ENCODE assay signal across 10 cellular contexts in genomic region chr1:235018161-235018560, GRCh38.
A peak's percentile ranks its signal among the peaks of the same experiment; 100 is the strongest.
DNase-seq lines count a peak whose midpoint lies in the region; ATAC-seq and TF ChIP-seq lines count a peak whose summit lies in the region.
"Had no signal": no experiment of that assay in that cellular context is flagged by ENCODE, and none has a peak within 500 bp of the region (broad histone marks: within the 10 kb centered on the region; RNA-seq: fewer than 3 reads in every experiment).

No MANE protein-coding gene starts in this region.

- no peak for ATAC-seq in mucosa of descending colon
- no peak for ATAC-seq in HG03139 (IDR thresholded peaks at IDR 0.05; ENCODE audit: unreplicated experiment)

- H3K4me2 ChIP-seq in mesendoderm (ENCODE audit: low read length) = no peak overlapping the region

- DNase-seq in AG20443 (ENCODE audit: low spot score) (peak; percentile 93), LHCN-M2 (ENCODE audit: low read depth) (peak; percentile 92), brain microvascular endothelial cell (peak; percentile 98), mesendoderm (peak; percentile 90), mucosa of descending colon (no peak), HEK293T (ENCODE audit: extremely low spot score) (no peak), NCI-H524 (lab: John Stamatoyannopoulos, UW) (no peak)
- DNase-seq: testis had no signal

- TF ChIP-seq CTCF in brain microvascular endothelial cell (IDR thresholded peaks at IDR 0.05; ENCODE audit: low read depth, low read length, missing control alignments) = no peak
- TF ChIP-seq CTCF in mucosa of descending colon (IDR thresholded peaks at IDR 0.05) = no peak

- no peaks in the 10 kb centered on the region for H3K36me3 ChIP-seq in brain microvascular endothelial cell (replicated peaks)
- H3K36me3 ChIP-seq in mesendoderm (ENCODE audit: control insufficient read depth, insufficient read depth, low read length) = no peaks in the 10 kb centered on the region
- H3K36me3 ChIP-seq in mucosa of descending colon (ENCODE audit: low read depth) = no peaks in the 10 kb centered on the region
- H3K36me3 ChIP-seq: heart left ventricle had no signal

- no peaks in the 10 kb centered on the region for H3K79me2 ChIP-seq in mesendoderm (ENCODE audit: control insufficient read depth, insufficient read depth, low read length)

- no peak overlapping the region for H4K8ac ChIP-seq in mesendoderm (ENCODE audit: low read depth, low read length)

- no peak overlapping the region for H3K23ac ChIP-seq in mesendoderm (ENCODE audit: low read length)

- no peak overlapping the region for H3K4ac ChIP-seq in mesendoderm (ENCODE audit: low read depth, low read length)

- H2AK5ac ChIP-seq in mesendoderm (ENCODE audit: low read length) = no peak overlapping the region

- no peaks in the 10 kb centered on the region for H3K9me3 ChIP-seq in mucosa of descending colon
- H3K9me3 ChIP-seq: testis had no signal

- H3K4me1 ChIP-seq in mesendoderm (ENCODE audit: control insufficient read depth, low read depth, low read length) (peaks cover 2% of the 10 kb centered on the region), mucosa of descending colon (ENCODE audit: low read depth) (peaks cover 13% of the 10 kb centered on the region)

- H3K18ac ChIP-seq in mesendoderm (ENCODE audit: low read length) = no peak overlapping the region

- H3K27ac ChIP-seq in brain microvascular endothelial cell (peak overlapping the region; percentile 90), mesendoderm (ENCODE audit: low read depth, low read length) (no peak overlapping the region)
- H3K27ac ChIP-seq: heart left ventricle, testis had no signal

- in situ Hi-C loops in brain microvascular endothelial cell (cut with HindIII; ENCODE audit: low pct_ligation_motif_present, low sequenced_read_pairs) = no loop called here

- POLR2A ChIA-PET in HEK293T (lab: Yijun Ruan, JAX) = no interaction called here

- no peak overlapping the region for H3K9ac ChIP-seq in mesendoderm (ENCODE audit: low read length)

- H3K4me3 ChIP-seq in brain microvascular endothelial cell (ENCODE audit: low read depth, low read length) (no peak overlapping the region), mesendoderm (ENCODE audit: low read length) (no peak overlapping the region), mucosa of descending colon (no peak overlapping the region)
- H3K4me3 ChIP-seq: heart left ventricle, testis had no signal

- no peak overlapping the region for H4K5ac ChIP-seq in mesendoderm (ENCODE audit: low read length)

- no CpG with 5 or more reads among the region's 3 CpGs for WGBS in mesendoderm (ENCODE audit: extremely low coverage, insufficient coverage, low lambda C conversion rate)

- intact Hi-C loops in mucosa of descending colon (cut with DNase I, micrococcal nuclease) = no loop called here

- no peaks in the 10 kb centered on the region for H3K27me3 ChIP-seq in brain microvascular endothelial cell (replicated peaks)
- no peaks in the 10 kb centered on the region for H3K27me3 ChIP-seq in mesendoderm (ENCODE audit: insufficient read depth, low read length, poor library complexity)
- H3K27me3 ChIP-seq: heart left ventricle, testis had no signal

- H2BK15ac ChIP-seq in mesendoderm (replicated peaks; ENCODE audit: low read depth) = no peak overlapping the region

- CTCF ChIA-PET in HEK293T (lab: Yijun Ruan, JAX) = no interaction called here

- no peak overlapping the region for H3K56ac ChIP-seq in mesendoderm (ENCODE audit: low read length)

- no peak overlapping the region for H2BK5ac ChIP-seq in mesendoderm (ENCODE audit: low read length)

- no peak overlapping the region for H2BK120ac ChIP-seq in mesendoderm (ENCODE audit: low read depth, low read length)

- H3K79me1 ChIP-seq in mesendoderm (ENCODE audit: low read length) = no peaks in the 10 kb centered on the region

TF ChIP-seq in HEK293T, 16 proteins besides CTCF, POLR2A, EP300 and RAD21:
- TF ChIP-seq BHLHE40 (IDR thresholded peaks at IDR 0.05; ENCODE audit: borderline replicate concordance) = no peak
- no peak for TF ChIP-seq ZNF384 (IDR thresholded peaks at IDR 0.05)
- TF ChIP-seq ARNT (IDR thresholded peaks at IDR 0.05) = no peak
- no peak for TF ChIP-seq SP1 (IDR thresholded peaks at IDR 0.05)
- TF ChIP-seq L3MBTL2 (conservative IDR thresholded peaks at IDR 0.05) = no peak
- TF ChIP-seq CTBP1 (IDR thresholded peaks at IDR 0.05; ENCODE audit: borderline replicate concordance) = no peak
- no peak for TF ChIP-seq FOXM1 (IDR thresholded peaks at IDR 0.05; ENCODE audit: borderline replicate concordance)
- TF ChIP-seq NFRKB (IDR thresholded peaks at IDR 0.05) = no peak
- TF ChIP-seq ELF4 (IDR thresholded peaks at IDR 0.05) = no peak
- no peak for TF ChIP-seq SUZ12 (IDR thresholded peaks at IDR 0.05)
- no peak for TF ChIP-seq PKNOX1 (IDR thresholded peaks at IDR 0.05)
- no peak for TF ChIP-seq FOXA1 (IDR thresholded peaks at IDR 0.05)
- no peak for TF ChIP-seq FOXK2 (IDR thresholded peaks at IDR 0.05)
- no peak for TF ChIP-seq HDGF (IDR thresholded peaks at IDR 0.05; ENCODE audit: borderline replicate concordance)
- no peak for TF ChIP-seq TARDBP (IDR thresholded peaks at IDR 0.05)

Comparison
In these comparisons a context has a peak if more than half of its experiments do, and no peak if none do; other contexts are left out.
1. DNase-seq: peak in AG20443 (single experiment), LHCN-M2 (single experiment), brain microvascular endothelial cell (single experiment) and mesendoderm (single experiment); none in mucosa of descending colon (0 of 3), HEK293T (single experiment) and NCI-H524 (0 of 2).